19 cellular contexts compared by ENCODE assay signal in the genomic region with DNA sequence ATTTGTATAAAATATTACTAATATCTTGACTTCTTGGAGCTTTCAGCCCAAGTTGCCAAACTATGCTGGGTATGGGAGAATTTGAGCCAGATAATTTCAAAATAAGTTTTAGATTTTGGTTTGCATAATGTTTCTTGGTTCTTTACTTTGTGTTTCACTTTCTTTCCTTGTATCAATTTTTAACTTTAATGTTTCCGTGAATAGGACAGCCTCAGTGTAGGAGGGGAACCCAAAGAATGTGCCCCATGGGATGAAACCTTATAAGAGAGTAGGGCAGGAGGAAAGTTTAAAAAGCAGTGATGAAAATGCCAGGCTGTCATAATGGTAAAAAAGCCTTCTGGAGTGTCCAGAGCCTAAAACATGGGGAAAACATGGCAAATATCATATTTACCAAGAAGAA.
DNase-seq lines count a peak whose midpoint lies in the region; ATAC-seq and TF ChIP-seq lines count a peak whose summit lies in the region.
"Had no signal": no experiment of that assay in that cellular context is flagged by ENCODE, and none has a peak within 500 bp of the region (broad histone marks: within the 10 kb centered on the region; RNA-seq: fewer than 3 reads in every experiment).

No MANE protein-coding gene starts in this region.

- intact Hi-C loops in Calu3 (cut with micrococcal nuclease; ENCODE audit: unreplicated experiment) (loop anchor here (5.0 kb wide), 2 partner anchors 93 to 178 kb away; no protein-coding TSS in a partner anchor), aorta (cut with DNase I) (no loop called here), esophagus squamous epithelium (cut with DNase I) (no loop called here)

- ATAC-seq in GM19372 (IDR thresholded peaks at IDR 0.05; ENCODE audit: low read depth, unreplicated experiment): peak; percentile 46
- ATAC-seq in HG02763 (IDR thresholded peaks at IDR 0.05; ENCODE audit: unreplicated experiment): peak; percentile 44
- peak; percentile 46 for ATAC-seq in HG03457 (IDR thresholded peaks at IDR 0.05; ENCODE audit: unreplicated experiment)
- no peak for ATAC-seq in HG03571 (IDR thresholded peaks at IDR 0.05; ENCODE audit: unreplicated experiment)
- ATAC-seq in aorta (ENCODE audit: low FRiP score): no peak
- ATAC-seq: activated CD8-positive, alpha-beta T cell treated with anti-CD3 and anti-CD28 coated beads for 36 hours; mucosa of descending colon had no signal

- H3K4me3 ChIP-seq in aorta (ENCODE audit: low read length in 2 of 2): no peak overlapping the region
- no peak overlapping the region for H3K4me3 ChIP-seq in Peyer's patch
- H3K4me3 ChIP-seq in esophagus squamous epithelium: no peak overlapping the region
- H3K4me3 ChIP-seq: mucosa of descending colon, prostate gland had no signal

- TF ChIP-seq CTCF in Calu3 (IDR thresholded peaks at IDR 0.05; ENCODE audit: unreplicated experiment) (no peak), Peyer's patch (IDR thresholded peaks at IDR 0.05) (no peak), esophagus squamous epithelium (IDR thresholded peaks at IDR 0.05) (no peak)

- DNase-seq in Calu3 (no peak), aorta (no peak), Peyer's patch (no peak), esophagus squamous epithelium (lab: John Stamatoyannopoulos, UW) (no peak)
- DNase-seq: activated CD8-positive, alpha-beta T cell treated with anti-CD3 and anti-CD28 coated beads for 36 hours; activated gamma-delta T cell treated with Interleukin-2 at 50 U/mL for 16 hours; CD4-positive, alpha-beta memory T cell; GF-D8; islet precursor cell; KG1; mucosa of descending colon; NCI-H1694; NCI-H774; SHP77 had no signal

- peaks cover 6% of the 10 kb centered on the region for H3K9me3 Mint-ChIP-seq in Calu3 (ENCODE audit: low read depth, unreplicated experiment)
- H3K9me3 Mint-ChIP-seq: activated CD8-positive, alpha-beta T cell treated with anti-CD3 and anti-CD28 coated beads for 36 hours had no signal

- H3K27me3 ChIP-seq in aorta (ENCODE audit: control insufficient read depth in 1 of 2, insufficient read depth in 2 of 2, low read length in 1 of 2) (no peaks in the 10 kb centered on the region), Peyer's patch (no peaks in the 10 kb centered on the region), esophagus squamous epithelium (no peaks in the 10 kb centered on the region)

- H3K27ac Mint-ChIP-seq in Calu3 (ENCODE audit: unreplicated experiment): peak overlapping the region; percentile 38
- H3K27ac Mint-ChIP-seq: activated CD8-positive, alpha-beta T cell treated with anti-CD3 and anti-CD28 coated beads for 36 hours; CD4-positive, alpha-beta memory T cell had no signal

- H3K9me3 ChIP-seq in aorta (ENCODE audit: control insufficient read depth, low read length): no peaks in the 10 kb centered on the region
- no peaks in the 10 kb centered on the region for H3K9me3 ChIP-seq in Peyer's patch
- H3K9me3 ChIP-seq in esophagus squamous epithelium: no peaks in the 10 kb centered on the region
- H3K9me3 ChIP-seq: mucosa of descending colon, prostate gland had no signal

- TF ChIP-seq POLR2A in Peyer's patch (IDR thresholded peaks at IDR 0.05) (no peak), esophagus squamous epithelium (IDR thresholded peaks at IDR 0.05) (no peak)

- H3K36me3 ChIP-seq in aorta (ENCODE audit: control insufficient read depth in 1 of 2, insufficient read depth in 2 of 2, low read length in 1 of 2): no peaks in the 10 kb centered on the region
- no peaks in the 10 kb centered on the region for H3K36me3 ChIP-seq in Peyer's patch
- H3K36me3 ChIP-seq in esophagus squamous epithelium: no peaks in the 10 kb centered on the region
- H3K36me3 ChIP-seq: prostate gland had no signal

- WGBS in aorta, 2 donors: 0 to 3% methylated on average over 1 of the region's 1 CpG
- 0% methylated on average over 1 of the region's 1 CpG for WGBS in esophagus squamous epithelium, 2 donors

- H3K27ac ChIP-seq in aorta (ENCODE audit: low read depth in 1 of 2, low read length in 2 of 2) (peak overlapping the region in 1 of 2 donors; percentile 57), Peyer's patch (no peak overlapping the region), esophagus squamous epithelium (no peak overlapping the region)
- H3K27ac ChIP-seq: prostate gland had no signal

- peaks cover 4% of the 10 kb centered on the region for H3K36me3 Mint-ChIP-seq in Calu3 (ENCODE audit: insufficient read depth, unreplicated experiment)
- H3K36me3 Mint-ChIP-seq: CD4-positive, alpha-beta memory T cell had no signal

- BruUV-seq in Calu3 (replicated peaks; lab: Mats Ljungman, UMichigan): no TSS peak

- H3K4me3 Mint-ChIP-seq in Calu3 (ENCODE audit: low read depth, unreplicated experiment): no peak overlapping the region
- H3K4me3 Mint-ChIP-seq: activated CD8-positive, alpha-beta T cell treated with anti-CD3 and anti-CD28 coated beads for 36 hours; CD4-positive, alpha-beta memory T cell had no signal

- no peaks in the 10 kb centered on the region for H3K27me3 Mint-ChIP-seq in Calu3 (ENCODE audit: unreplicated experiment)
- H3K27me3 Mint-ChIP-seq: CD4-positive, alpha-beta memory T cell had no signal

- CTCF ChIA-PET in Calu3 (lab: Charles Lee): no interaction called here

- peaks cover 35% of the 10 kb centered on the region for H3K4me1 Mint-ChIP-seq in Calu3 (ENCODE audit: low read depth, unreplicated experiment)
- H3K4me1 Mint-ChIP-seq: CD4-positive, alpha-beta memory T cell had no signal

- H3K4me1 ChIP-seq in aorta (ENCODE audit: control insufficient read depth in 1 of 2, insufficient read depth in 2 of 2, low read length in 2 of 2) (peaks cover 0 to 6% of the 10 kb centered on the region in 2 donors), Peyer's patch (no peaks in the 10 kb centered on the region), esophagus squamous epithelium (no peaks in the 10 kb centered on the region)
- H3K4me1 ChIP-seq: prostate gland had no signal

Comparison
In these comparisons a context has a peak if more than half of its experiments do, and no peak if none do; other contexts are left out.
1. ATAC-seq: peak in GM19372 (single experiment), HG02763 (single experiment) and HG03457 (single experiment); none in HG03571 (single experiment) and aorta (single experiment).